22 cellular contexts compared by ENCODE assay signal in the genomic region with DNA sequence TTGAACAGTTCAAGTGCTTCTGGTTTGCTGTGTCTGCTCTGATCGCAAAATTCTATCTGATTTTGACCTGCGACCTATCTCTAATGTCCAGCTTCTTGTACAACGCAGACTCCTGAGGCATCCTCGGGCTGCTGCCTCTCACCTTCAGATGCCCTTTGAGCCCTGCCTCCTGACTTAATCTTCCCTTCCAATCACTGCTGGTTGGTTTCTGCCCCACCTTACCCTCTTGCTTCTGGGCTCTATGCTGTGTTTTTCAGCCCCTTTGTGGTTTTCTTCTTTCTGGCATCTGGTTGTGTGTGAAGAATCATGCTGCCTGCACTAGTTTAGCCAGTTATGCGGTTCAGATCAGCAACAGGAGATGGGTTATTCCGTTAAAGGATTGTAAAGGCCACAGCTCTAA.
"Had no signal": no experiment of that assay in that cellular context is flagged by ENCODE, and none has a peak within 500 bp of the region (broad histone marks: within the 10 kb centered on the region; RNA-seq: fewer than 3 reads in every experiment).

No MANE protein-coding gene starts in this region.

- H3K36me3 ChIP-seq: adrenal gland, colonic mucosa, right lobe of liver, thyroid gland had no signal

- DNase-seq: activated CD4-positive, alpha-beta T cell treated with anti-CD3 and anti-CD28 coated beads, Interleukin-2, amount 50 U/mL, for 48 hours; activated CD8-positive, alpha-beta memory T cell treated with anti-CD3 and anti-CD28 coated beads, Interleukin-2, amount 10 ng/mL, durations not matched to agents 7 days and 5 days; activated gamma-delta T cell treated with Interleukin-2 at 50 U/mL for 16 hours; adrenal gland; colonic mucosa; endodermal cell; foreskin fibroblast; left ventricle myocardium superior; mucosa of descending colon; naive B cell; right lobe of liver; small intestine; stimulated activated CD4-positive, alpha-beta T cell treated with anti-CD3 and anti-CD28 coated beads, Interleukin-15, amount 100 ng/mL, for 24 hours; stimulated activated CD4-positive, alpha-beta T cell treated with anti-CD3 and anti-CD28 coated beads, Interleukin-4, amount 100 ng/mL, for 1 hour; thyroid gland had no signal

- H3K27ac ChIP-seq: adrenal gland, colonic mucosa, epithelial cell of prostate, parathyroid adenoma, right lobe of liver, thyroid gland had no signal

- H3K27me3 Mint-ChIP-seq: activated CD4-positive, alpha-beta T cell treated with anti-CD3 and anti-CD28 coated beads for 36 hours; activated CD8-positive, alpha-beta memory T cell treated with anti-CD3 and anti-CD28 coated beads, Interleukin-2, amount 10 ng/mL, durations not matched to agents 7 days and 5 days; central memory CD8-positive, alpha-beta T cell; memory B cell; naive B cell had no signal

- H3K4me1 ChIP-seq: adrenal gland, colonic mucosa, parathyroid adenoma, right lobe of liver, thyroid gland had no signal

- H3K9me3 Mint-ChIP-seq: central memory CD8-positive, alpha-beta T cell; endodermal cell; memory B cell; naive B cell; stimulated activated effector memory CD8-positive, alpha-beta T cell treated with anti-CD3 and anti-CD28 coated beads, Interleukin-12 subunit alpha, Interleukin-12 subunit beta, amount 100 ng/mL, for 72 hours; WTC11 had no signal

- ATAC-seq: activated CD4-positive, alpha-beta T cell treated with anti-CD3 and anti-CD28 coated beads for 36 hours; activated CD8-positive, alpha-beta memory T cell treated with anti-CD3 and anti-CD28 coated beads, Interleukin-2, amount 10 ng/mL, durations not matched to agents 7 days and 5 days; left ventricle myocardium superior; mucosa of descending colon; right lobe of liver; stimulated activated effector memory CD8-positive, alpha-beta T cell treated with anti-CD3 and anti-CD28 coated beads, Interleukin-12 subunit alpha, Interleukin-12 subunit beta, amount 100 ng/mL, for 72 hours; WTC11 had no signal

- H3K79me2 ChIP-seq: parathyroid adenoma had no signal

- H3K4me3 Mint-ChIP-seq: activated CD4-positive, alpha-beta T cell treated with anti-CD3 and anti-CD28 coated beads for 36 hours; activated CD8-positive, alpha-beta memory T cell treated with anti-CD3 and anti-CD28 coated beads, Interleukin-2, amount 10 ng/mL, durations not matched to agents 7 days and 5 days; central memory CD8-positive, alpha-beta T cell; endodermal cell; memory B cell; naive B cell; stimulated activated effector memory CD8-positive, alpha-beta T cell treated with anti-CD3 and anti-CD28 coated beads, Interleukin-12 subunit alpha, Interleukin-12 subunit beta, amount 100 ng/mL, for 72 hours; WTC11 had no signal

- H3K27ac Mint-ChIP-seq: activated CD4-positive, alpha-beta T cell treated with anti-CD3 and anti-CD28 coated beads for 36 hours; activated CD8-positive, alpha-beta memory T cell treated with anti-CD3 and anti-CD28 coated beads, Interleukin-2, amount 10 ng/mL, durations not matched to agents 7 days and 5 days; endodermal cell; memory B cell; stimulated activated effector memory CD8-positive, alpha-beta T cell treated with anti-CD3 and anti-CD28 coated beads, Interleukin-12 subunit alpha, Interleukin-12 subunit beta, amount 100 ng/mL, for 72 hours; WTC11 had no signal

- H3K4me3 ChIP-seq: adrenal gland, colonic mucosa, mucosa of descending colon, right lobe of liver, thyroid gland had no signal

- H3K27me3 ChIP-seq: adrenal gland, colonic mucosa, right lobe of liver, thyroid gland had no signal

- H3K36me3 Mint-ChIP-seq: memory B cell; stimulated activated effector memory CD8-positive, alpha-beta T cell treated with anti-CD3 and anti-CD28 coated beads, Interleukin-12 subunit alpha, Interleukin-12 subunit beta, amount 100 ng/mL, for 72 hours; WTC11 had no signal

- H3K4me1 Mint-ChIP-seq: memory B cell; stimulated activated effector memory CD8-positive, alpha-beta T cell treated with anti-CD3 and anti-CD28 coated beads, Interleukin-12 subunit alpha, Interleukin-12 subunit beta, amount 100 ng/mL, for 72 hours had no signal

- H3K9ac ChIP-seq: parathyroid adenoma had no signal
